In the genomic region with DNA sequence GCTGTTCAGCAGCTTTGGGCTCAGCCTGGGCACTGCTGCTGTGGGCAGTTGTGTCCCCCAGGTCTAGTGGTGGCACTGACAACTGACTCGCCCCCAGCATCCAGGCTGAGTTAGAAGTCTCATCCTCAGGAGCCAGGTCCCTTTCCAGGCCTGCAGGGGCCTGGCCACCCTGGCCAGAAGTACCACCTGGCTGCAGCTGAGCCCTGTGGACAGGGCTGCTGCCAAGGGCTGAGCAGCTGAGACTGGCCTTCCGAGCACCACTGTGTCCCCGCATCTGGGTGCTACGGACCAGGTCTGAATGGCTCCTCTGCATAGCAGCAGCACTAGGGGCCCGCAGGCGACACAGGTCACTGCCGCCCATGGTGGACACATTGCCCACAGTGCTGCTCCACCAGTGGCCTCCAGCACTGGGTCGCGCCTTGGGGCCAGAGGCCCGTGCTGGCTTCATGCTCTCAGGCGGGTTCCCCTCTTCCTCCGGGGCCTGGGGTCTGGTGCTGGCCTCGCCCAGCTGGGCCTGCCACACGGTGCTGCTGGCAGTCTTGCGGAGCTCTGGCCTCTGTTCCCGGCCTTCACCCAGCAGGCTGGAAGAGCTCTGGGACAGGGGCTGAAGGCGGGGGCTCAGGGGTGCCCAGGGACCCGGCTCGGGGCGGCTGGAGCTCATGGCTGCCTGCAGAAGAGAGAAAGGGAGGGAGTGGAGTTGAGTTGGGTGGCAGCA, we compare ENCODE assay signal across 16 cellular contexts. TPM values are rescaled to one million over a fixed set of nuclear protein-coding genes. Genes with fewer than 3 reads are reported as not detected.
DNase-seq lines count a peak whose midpoint lies in the region; ATAC-seq lines count a peak whose summit lies in the region.
"Had no signal": no experiment of that assay in that cellular context is flagged by ENCODE, and none has a peak within 500 bp of the region (broad histone marks: within the 10 kb centered on the region; RNA-seq: fewer than 3 reads in every experiment).

No MANE protein-coding gene starts in this region.

- no peak overlapping the region for H3K4me3 ChIP-seq in neuronal stem cell (ENCODE audit: low read length in 2 of 2)
- no peak overlapping the region for H3K4me3 ChIP-seq in aorta (ENCODE audit: low read length in 2 of 2)
- H3K4me3 ChIP-seq: gastroesophageal sphincter, neural progenitor cell had no signal

- peak overlapping the region; percentile 7 for H2BK5ac ChIP-seq in neuronal stem cell (ENCODE audit: low read length)

- no peaks in the 10 kb centered on the region for H3K9me3 ChIP-seq in neuronal stem cell (replicated peaks in 1 of 2; ENCODE audit: control insufficient read depth in 2 of 2, insufficient read depth in 1 of 2, low read depth in 1 of 2, low read length in 2 of 2)
- no peaks in the 10 kb centered on the region for H3K9me3 ChIP-seq in aorta (ENCODE audit: control insufficient read depth, low read length)
- H3K9me3 ChIP-seq: gastroesophageal sphincter had no signal

- peaks cover 0 to 68% (median 0%) of the 10 kb centered on the region in 3 experiments for H3K27me3 ChIP-seq in neuronal stem cell (ENCODE audit: control insufficient read depth in 3 of 3, insufficient read depth in 3 of 3, low read depth in 1 of 3, low read length in 3 of 3)
- no peaks in the 10 kb centered on the region for H3K27me3 ChIP-seq in aorta (ENCODE audit: control insufficient read depth in 1 of 2, insufficient read depth in 2 of 2, low read length in 1 of 2)

- peak overlapping the region; percentile 3 for H2AK5ac ChIP-seq in neuronal stem cell (ENCODE audit: low read depth, low read length)

- H2AFZ ChIP-seq in neuronal stem cell (ENCODE audit: low read length): no peak overlapping the region
- H2AFZ ChIP-seq: neural progenitor cell had no signal

- peak; percentile 2 for DNase-seq in stimulated activated CD4-positive, alpha-beta T cell treated with anti-CD3 and anti-CD28 coated beads, Interleukin-15, amount 100 ng/mL, for 24 hours
- no peak for DNase-seq in stimulated activated CD4-positive, alpha-beta T cell treated with anti-CD3 and anti-CD28 coated beads, Interleukin-2, amount 100 ng/mL, for 48 hours
- DNase-seq in Right ventricle myocardium superior (peak; percentile 50), neuronal stem cell (ENCODE audit: low spot score) (no peak), aorta (peak; percentile 50 to 77), NCI-H82 (lab: John Stamatoyannopoulos, UW) (no peak), RPMI8226 (no peak), NCI-H1436 (lab: John Stamatoyannopoulos, UW) (no peak)
- DNase-seq: anterior cingulate cortex, kidney glomerular epithelial cell, NCI-H2081 had no signal

- ATAC-seq in Right ventricle myocardium superior (ENCODE audit: poor library complexity) (no peak), aorta (ENCODE audit: low FRiP score) (no peak)
- ATAC-seq: effector memory CD8-positive, alpha-beta T cell; gastroesophageal sphincter had no signal

- peaks cover 2% of the 10 kb centered on the region for H3K79me1 ChIP-seq in neuronal stem cell (ENCODE audit: low read depth, low read length)

- H4K8ac ChIP-seq in neuronal stem cell (ENCODE audit: low read depth, low read length): no peak overlapping the region

- H3K36me3 ChIP-seq in neuronal stem cell (replicated peaks in 1 of 2; ENCODE audit: control insufficient read depth in 2 of 2, insufficient read depth in 2 of 2, low read length in 2 of 2) (peaks cover 0 to 14% of the 10 kb centered on the region in 2 donors), aorta (ENCODE audit: control insufficient read depth in 1 of 2, insufficient read depth in 2 of 2, low read length in 1 of 2) (no peaks in the 10 kb centered on the region)
- H3K36me3 ChIP-seq: gastroesophageal sphincter, neural progenitor cell had no signal

- WGBS in neuronal stem cell (ENCODE audit: extremely low coverage in 2 of 2, insufficient read length in 2 of 2, insufficient replicate concordance in 1 of 2), 2 donors: no CpG with 5 or more reads among the region's 20 CpGs
- WGBS in aorta, 2 donors: 86 to 89% methylated on average over 20 of the region's 20 CpGs

- no peak overlapping the region for H2BK12ac ChIP-seq in neuronal stem cell (ENCODE audit: low read length)

- H3K14ac ChIP-seq in neuronal stem cell (ENCODE audit: low read length): peak overlapping the region; percentile 49

- H3K27ac ChIP-seq in neuronal stem cell (replicated peaks; ENCODE audit: low read length): no peak overlapping the region
- no peak overlapping the region for H3K27ac ChIP-seq in aorta (ENCODE audit: low read depth in 1 of 2, low read length in 2 of 2)
- H3K27ac ChIP-seq: gastroesophageal sphincter, neural progenitor cell had no signal

- peak overlapping the region; percentile 4 for H3K4ac ChIP-seq in neuronal stem cell (ENCODE audit: low read length)

- H3K4me1 ChIP-seq in neuronal stem cell (ENCODE audit: control insufficient read depth in 2 of 2, insufficient read depth in 1 of 2, low read depth in 1 of 2, low read length in 2 of 2) (peaks cover 0 to 13% of the 10 kb centered on the region in 2 donors), aorta (ENCODE audit: control insufficient read depth in 1 of 2, insufficient read depth in 2 of 2, low read length in 2 of 2) (no peaks in the 10 kb centered on the region)

- peak overlapping the region; percentile 3 for H3K9ac ChIP-seq in neuronal stem cell (ENCODE audit: low read depth, low read length, poor library complexity)
- H3K9ac ChIP-seq: neural progenitor cell had no signal

- H4K91ac ChIP-seq in neuronal stem cell (ENCODE audit: low read depth, low read length, poor library complexity): no peak overlapping the region

- intact Hi-C loops in Right ventricle myocardium superior (cut with DNase I): no loop called here
- intact Hi-C loops in aorta (cut with DNase I): no loop called here

- peak overlapping the region; percentile 32 for H3K18ac ChIP-seq in neuronal stem cell (ENCODE audit: low read length)

- peak overlapping the region; percentile 6 for H3K23ac ChIP-seq in neuronal stem cell (ENCODE audit: low read depth, low read length, poor library complexity)

- H3K4me2 ChIP-seq in neuronal stem cell (ENCODE audit: insufficient read depth, low read length, poor library complexity, severe bottlenecking): no peak overlapping the region
- H3K4me2 ChIP-seq: neural progenitor cell had no signal

- no peak overlapping the region for H2BK120ac ChIP-seq in neuronal stem cell (ENCODE audit: low read depth, low read length)

- H2BK15ac ChIP-seq in neuronal stem cell (ENCODE audit: low read length): no peak overlapping the region

RNA-seq across cellular contexts. Expression of a gene that starts 6.2 kb away (rescaled TPM):
- total RNA-seq in Right ventricle myocardium superior: not detected
- 4.9 TPM for polyA plus RNA-seq in neuronal stem cell (2013, experiment 1 of 2)
- 4.9 TPM for polyA plus RNA-seq in neuronal stem cell (2013, experiment 2 of 2)
- 1 to 10 TPM in 1 of 2 donors, under 1 TPM in 1; 0.36 to 1.2 TPM for total RNA-seq in aorta
- 1 to 10 TPM in 1 of 2 donors, under 1 TPM in 1; 0.54 to 4.0 TPM for polyA plus RNA-seq in aorta
- total RNA-seq: LHCN-M2; T-helper 1 cell treated with Interleukin-12 subunit alpha and Interleukin-12 subunit beta and Interleukin-4 antibody, amounts not matched to agents 30 ng/mL and 1 ng/mL, for 36 hours had no signal

RNA-seq across cellular contexts. Expression of a gene that starts 28.7 kb away (rescaled TPM):
- 2.7 TPM for total RNA-seq in Right ventricle myocardium superior
- 0.22 TPM for polyA plus RNA-seq in neuronal stem cell (2013, experiment 1 of 2)
- 0.24 TPM for polyA plus RNA-seq in neuronal stem cell (2013, experiment 2 of 2)
- total RNA-seq in aorta: 10 to 100 TPM in 1 of 2 donors, 1 to 10 TPM in 1; 8.8 to 24.8 TPM
- polyA plus RNA-seq in aorta: under 1 TPM; 0.13 to 0.79 TPM

Comparison
In these comparisons a context has a peak if more than half of its experiments do, and no peak if none do; other contexts are left out.
1. DNase-seq: peak in stimulated activated CD4-positive, alpha-beta T cell treated with anti-CD3 and anti-CD28 coated beads, Interleukin-15, amount 100 ng/mL, for 24 hours (single experiment), Right ventricle myocardium superior (single experiment) and aorta (2 of 2); none in stimulated activated CD4-positive, alpha-beta T cell treated with anti-CD3 and anti-CD28 coated beads, Interleukin-2, amount 100 ng/mL, for 48 hours (0 of 2), neuronal stem cell (single experiment), NCI-H82 (single experiment), RPMI8226 (single experiment) and NCI-H1436 (single experiment).